Comparison of ENCODE assay signal across 23 cellular contexts in genomic region chr1:228041316-228041715, GRCh38. TPM values are rescaled to one million over a fixed set of nuclear protein-coding genes. Genes with fewer than 3 reads are reported as not detected.
DNase-seq lines count a peak whose midpoint lies in the region; ATAC-seq and FAIRE-seq lines count a peak whose summit lies in the region.
"Had no signal": no experiment of that assay in that cellular context is flagged by ENCODE, and none has a peak within 500 bp of the region (broad histone marks: within the 10 kb centered on the region; RNA-seq: fewer than 3 reads in every experiment).

No MANE protein-coding gene starts in this region.

- no peak overlapping the region for H3K9ac ChIP-seq in trophoblast cell (ENCODE audit: low read length)
- H3K9ac ChIP-seq: BLaER1, GM23248 had no signal

- no peak overlapping the region for H2AFZ ChIP-seq in trophoblast cell (ENCODE audit: insufficient read depth, low read length, poor library complexity)
- H2AFZ ChIP-seq: GM23248 had no signal

- H2BK5ac ChIP-seq in trophoblast cell (ENCODE audit: low read depth, low read length, poor library complexity): no peak overlapping the region

- peak overlapping the region; percentile 55 for H3K23ac ChIP-seq in trophoblast cell (ENCODE audit: low read length)

- ATAC-seq in HG03108 (IDR thresholded peaks at IDR 0.05; ENCODE audit: unreplicated experiment): no peak
- ATAC-seq: CD8-positive, alpha-beta T cell; GM12878; HCT116 had no signal

- peak; percentile 21 for DNase-seq in activated CD8-positive, alpha-beta memory T cell treated with anti-CD3 and anti-CD28 coated beads for 24 hours
- no peak for DNase-seq in activated CD8-positive, alpha-beta memory T cell treated with anti-CD3 and anti-CD28 coated beads, Interleukin-2, amount 50 U/mL, for 48 hours
- DNase-seq in HTR-8/SVneo (ENCODE audit: insufficient read length, low spot score) (no peak), trophoblast cell (no peak), NAMALWA (ENCODE audit: low spot score) (no peak), iPS-NIHi11 (ENCODE audit: low spot score) (no peak)
- DNase-seq: CD4-positive, CD25-positive, alpha-beta regulatory T cell; CD8-positive, alpha-beta T cell; DMS153; DND-41; GM23248; H9 had no signal

- H3K4me1 ChIP-seq in trophoblast cell (ENCODE audit: control insufficient read depth in 1 of 2, insufficient read depth in 2 of 2, low read length in 2 of 2): peaks cover 0 to 4% of the 10 kb centered on the region in 2 experiments

- 100% methylated on average over 2 of the region's 2 CpGs for WGBS in trophoblast cell (ENCODE audit: extremely low coverage, insufficient coverage, insufficient read length)

- FAIRE-seq in HTR-8/SVneo (lab: Jason Lieb, UNC): peak; percentile 42
- FAIRE-seq: A204.1, G401.6, GM12878, GM19239 had no signal

- no peak overlapping the region for H4K91ac ChIP-seq in trophoblast cell (ENCODE audit: low read depth, low read length)

- peaks cover 10% of the 10 kb centered on the region for H3K9me3 ChIP-seq in trophoblast cell (ENCODE audit: insufficient read depth, low read depth, low read length)
- H3K9me3 ChIP-seq: BLaER1, Caco-2 had no signal

- no peaks in the 10 kb centered on the region for H3K36me3 ChIP-seq in trophoblast cell (ENCODE audit: control insufficient read depth in 1 of 2, insufficient read depth in 2 of 2, low read length in 2 of 2)
- H3K36me3 ChIP-seq: BLaER1 had no signal

- no peaks in the 10 kb centered on the region for H3K79me2 ChIP-seq in trophoblast cell (ENCODE audit: control insufficient read depth, insufficient read depth, low read length, poor library complexity)

- no peak overlapping the region for H3K14ac ChIP-seq in trophoblast cell (ENCODE audit: low read length)

- no peak overlapping the region for H3K18ac ChIP-seq in trophoblast cell (ENCODE audit: low read length)

- H3K79me1 ChIP-seq in trophoblast cell (ENCODE audit: low read length): no peaks in the 10 kb centered on the region

- no peak overlapping the region for H2AK5ac ChIP-seq in trophoblast cell (ENCODE audit: low read length)

- no peak overlapping the region for H4K12ac ChIP-seq in trophoblast cell (ENCODE audit: low read depth, low read length)

- no peak overlapping the region for H2BK12ac ChIP-seq in trophoblast cell (ENCODE audit: low read length)

- no peak overlapping the region for H3K4ac ChIP-seq in trophoblast cell (ENCODE audit: low read depth, low read length)

- H3K4me2 ChIP-seq in trophoblast cell (ENCODE audit: low read length): no peak overlapping the region
- H3K4me2 ChIP-seq: BLaER1 had no signal

- H3K27me3 ChIP-seq in trophoblast cell (ENCODE audit: insufficient read depth, low read length): peaks cover 24% of the 10 kb centered on the region
- H3K27me3 ChIP-seq: BLaER1 had no signal

- H3K4me3 ChIP-seq in trophoblast cell (ENCODE audit: low read depth, low read length): no peak overlapping the region
- H3K4me3 ChIP-seq: BLaER1, GM12878, GM23248 had no signal

- no peak overlapping the region for H4K8ac ChIP-seq in trophoblast cell (ENCODE audit: low read depth, low read length)

- no peak overlapping the region for H3K27ac ChIP-seq in trophoblast cell (ENCODE audit: low read depth, low read length)
- H3K27ac ChIP-seq: 22Rv1, BLaER1, C4-2B, GM23248 had no signal

- no peak overlapping the region for H2BK120ac ChIP-seq in trophoblast cell (ENCODE audit: insufficient read depth, low read length, poor library complexity)

RNA-seq across cellular contexts. Expression of gene WNT3A, which starts 34.5 kb away (rescaled TPM):
- polyA plus RNA-seq in trophoblast cell (2013): 1.6 TPM in 2 replicates
- polyA plus RNA-seq: AG04450; CD4-positive, CD25-positive, alpha-beta regulatory T cell; GM23248 had no signal

RNA-seq across cellular contexts. Expression of gene ARF1, which starts 41.2 kb away (rescaled TPM):
- polyA plus RNA-seq in trophoblast cell (2013): 489 and 490 TPM in 2 replicates
